Comparison of ENCODE assay signal across 10 cellular contexts in genomic region chr11:95147364-95147905, GRCh38. TPM values are rescaled to one million over a fixed set of nuclear protein-coding genes. Genes with fewer than 3 reads are reported as not detected.
A peak's percentile ranks its signal among the peaks of the same experiment; 100 is the strongest.
DNase-seq lines count a peak whose midpoint lies in the region; TF ChIP-seq lines count a peak whose summit lies in the region.
"Had no signal": no experiment of that assay in that cellular context is flagged by ENCODE, and none has a peak within 500 bp of the region (broad histone marks: within the 10 kb centered on the region; RNA-seq: fewer than 3 reads in every experiment).

No MANE protein-coding gene starts in this region.

- H3K4me3 ChIP-seq in adrenal gland, result no peak overlapping the region
- H3K4me3 ChIP-seq: ovary had no signal

- TF ChIP-seq POLR2A in adrenal gland (IDR thresholded peaks at IDR 0.05), result peak in 1 of 2 donors; percentile 13

- peaks cover 4 to 31% of the 10 kb centered on the region in 2 donors for H3K4me1 ChIP-seq in adrenal gland (replicated peaks in 1 of 2)

- H3K27me3 Mint-ChIP-seq in activated T-cell treated with anti-CD3 and anti-CD28 coated beads, Interleukin-2, amount 50 U/mL, for 24 hours, result peaks cover 34% of the 10 kb centered on the region

- WGBS in adrenal gland, 4 donors, result 2 to 8% (median 2%) methylated on average over 4 of the region's 4 CpGs

- no peak overlapping the region for H3K27ac Mint-ChIP-seq in activated T-cell treated with anti-CD3 and anti-CD28 coated beads, Interleukin-2, amount 50 U/mL, for 24 hours

- peak; percentile 3 for DNase-seq in stimulated activated CD8-positive, alpha-beta memory T cell treated with anti-CD3 and anti-CD28 coated beads, Interleukin-12 subunit alpha, Interleukin-12 subunit beta, amount 100 ng/mL, for 4 hours (ENCODE audit: low read depth)
- no peak for DNase-seq in stimulated activated CD8-positive, alpha-beta memory T cell treated with anti-CD3 and anti-CD28 coated beads, Interleukin-4, amount 100 ng/mL, for 48 hours
- DNase-seq in adrenal gland (peak; percentile 61 to 85 (median 78)), islet precursor cell (peak; percentile 94), NCI-H2029 treated with DMSO at 0.1 percent for 48 hours (lab: John Stamatoyannopoulos, UW) (no peak), NCI-H2196 treated with DMSO at 0.1 percent for 48 hours (lab: John Stamatoyannopoulos, UW; ENCODE audit: unreplicated experiment) (no peak), SHP77 treated with DMSO at 0.1 percent for 48 hours (lab: John Stamatoyannopoulos, UW) (no peak)
- DNase-seq in activated T-cell treated with anti-CD3 and anti-CD28 coated beads, Interleukin-2, amount 50 U/mL, for 24 hours, result no peak
- DNase-seq: activated CD8-positive, alpha-beta memory T cell treated with anti-CD3 and anti-CD28 coated beads, Interleukin-2, amount 50 U/mL, for 48 hours had no signal

- TF ChIP-seq CTCF in adrenal gland (IDR thresholded peaks at IDR 0.05), result no peak

- peaks cover 34% of the 10 kb centered on the region for H3K4me1 Mint-ChIP-seq in activated T-cell treated with anti-CD3 and anti-CD28 coated beads, Interleukin-2, amount 50 U/mL, for 24 hours (ENCODE audit: low read depth)

- peak overlapping the region in 2 of 5 donors; percentile 43 to 65 for H3K27ac ChIP-seq in adrenal gland

- H3K4me3 Mint-ChIP-seq in activated T-cell treated with anti-CD3 and anti-CD28 coated beads, Interleukin-2, amount 50 U/mL, for 24 hours, result no peak overlapping the region

- no peaks in the 10 kb centered on the region for H3K9me3 Mint-ChIP-seq in activated T-cell treated with anti-CD3 and anti-CD28 coated beads, Interleukin-2, amount 50 U/mL, for 24 hours

- H3K36me3 Mint-ChIP-seq in activated T-cell treated with anti-CD3 and anti-CD28 coated beads, Interleukin-2, amount 50 U/mL, for 24 hours (ENCODE audit: low read depth), result no peaks in the 10 kb centered on the region

- no peaks in the 10 kb centered on the region for H3K9me3 ChIP-seq in adrenal gland (replicated peaks in 1 of 3)
- H3K9me3 ChIP-seq: ovary had no signal

- H3K27me3 ChIP-seq in adrenal gland, result no peaks in the 10 kb centered on the region
- H3K27me3 ChIP-seq: ovary had no signal

- no peaks in the 10 kb centered on the region for H3K36me3 ChIP-seq in adrenal gland (replicated peaks in 1 of 2)
- H3K36me3 ChIP-seq: ovary had no signal

- intact Hi-C loops in adrenal gland (cut with DNase I), result loop anchor here in 1 of 2 donors (5.0 kb wide), 1 partner anchor 75 kb away; no protein-coding TSS in a partner anchor

RNA-seq across cellular contexts. Expression of gene ENDOD1, which starts 57.8 kb away (rescaled TPM):
- 10 to 100 TPM; 17.6 to 54.9 (median 32.8) TPM for total RNA-seq in adrenal gland
- polyA plus RNA-seq in adrenal gland, result 10 to 100 TPM in 1 of 3 donors, 1 to 10 TPM in 2; 6.1 to 33.1 (median 6.6) TPM

Comparison
In these comparisons a context has a peak if more than half of its experiments do, and no peak if none do; other contexts are left out.
1. DNase-seq: peak in stimulated activated CD8-positive, alpha-beta memory T cell treated with anti-CD3 and anti-CD28 coated beads, Interleukin-12 subunit alpha, Interleukin-12 subunit beta, amount 100 ng/mL, for 4 hours (single experiment), adrenal gland (7 of 7) and islet precursor cell (single experiment); none in stimulated activated CD8-positive, alpha-beta memory T cell treated with anti-CD3 and anti-CD28 coated beads, Interleukin-4, amount 100 ng/mL, for 48 hours (single experiment), NCI-H2029 treated with DMSO at 0.1 percent for 48 hours (single experiment), activated T-cell treated with anti-CD3 and anti-CD28 coated beads, Interleukin-2, amount 50 U/mL, for 24 hours (single experiment), NCI-H2196 treated with DMSO at 0.1 percent for 48 hours (single experiment) and SHP77 treated with DMSO at 0.1 percent for 48 hours (single experiment).